Comparison of ENCODE assay signal across 10 cellular contexts in genomic region chr1:213275293-213275692, GRCh38.
"Had no signal": no experiment of that assay in that cellular context is flagged by ENCODE, and none has a peak within 500 bp of the region (broad histone marks: within the 10 kb centered on the region; RNA-seq: fewer than 3 reads in every experiment).

No MANE protein-coding gene starts in this region.

- H3K9ac ChIP-seq: GM23248 had no signal

- H3K4me2 ChIP-seq: GM23338 had no signal

- H2AFZ ChIP-seq: GM23248, GM23338 had no signal

- FAIRE-seq: H1, H54 had no signal

- H3K27ac ChIP-seq: GM23248 had no signal

- H3K4me3 ChIP-seq: GM23248, GM23338, HAP-1 had no signal

- H3K9me3 ChIP-seq: HAP-1 had no signal

- DNase-seq: GM23248, GOT3, H7, H9, HCEC 1CT, HFFc6 had no signal

- H3K4me1 ChIP-seq: HAP-1 had no signal

- H3K36me3 ChIP-seq: HAP-1 had no signal
